Comparison of ENCODE assay signal across 8 cellular contexts in genomic region chr6:119129148-119129967, GRCh38. TPM values are rescaled to one million over a fixed set of nuclear protein-coding genes. Genes with fewer than 3 reads are reported as not detected.
DNase-seq lines count a peak whose midpoint lies in the region; FAIRE-seq lines count a peak whose summit lies in the region.

No MANE protein-coding gene starts in this region.

- WGBS in mesenchymal stem cell: 4% methylated on average over 4 of the region's 4 CpGs

- H2AK5ac ChIP-seq in mesenchymal stem cell (ENCODE audit: low read length, severe bottlenecking): no peak overlapping the region

- no peaks in the 10 kb centered on the region for H3K79me1 ChIP-seq in mesenchymal stem cell (replicated peaks; ENCODE audit: low read length, poor library complexity, severe bottlenecking)

- no peak overlapping the region for H4K8ac ChIP-seq in mesenchymal stem cell (ENCODE audit: low read length)

- H3K27me3 ChIP-seq in Karpas-422 (ENCODE audit: low read length): no peaks in the 10 kb centered on the region
- no peaks in the 10 kb centered on the region for H3K27me3 ChIP-seq in mesenchymal stem cell (ENCODE audit: control insufficient read depth in 1 of 2, insufficient read depth in 1 of 2, low read length in 2 of 2)

- H3K14ac ChIP-seq in mesenchymal stem cell (ENCODE audit: low read length in 2 of 2): peak overlapping the region in 1 of 2 experiments; percentile 60

- H3K4me1 ChIP-seq in Karpas-422 (ENCODE audit: low read length) (no peaks in the 10 kb centered on the region), mesenchymal stem cell (ENCODE audit: control insufficient read depth, insufficient read depth, low read depth, low read length) (peaks cover 2% of the 10 kb centered on the region)

- H3K9ac ChIP-seq in Karpas-422 (ENCODE audit: low read length): no peak overlapping the region
- peak overlapping the region; percentile 92 for H3K9ac ChIP-seq in mesenchymal stem cell (ENCODE audit: low read length)

- H3K79me2 ChIP-seq in Karpas-422 (ENCODE audit: low read length): no peaks in the 10 kb centered on the region

- H2BK120ac ChIP-seq in mesenchymal stem cell (ENCODE audit: low read depth, low read length): peak overlapping the region; percentile 11

- H2BK15ac ChIP-seq in mesenchymal stem cell (ENCODE audit: low read depth, poor library complexity, severe bottlenecking): no peak overlapping the region

- no peak overlapping the region for H3K4me3 ChIP-seq in Karpas-422 (ENCODE audit: low read length)
- H3K4me3 ChIP-seq in mesenchymal stem cell (ENCODE audit: insufficient read depth in 1 of 2, low read depth in 1 of 2, low read length in 2 of 2): no peak overlapping the region

- peak overlapping the region; percentile 9 for H4K91ac ChIP-seq in mesenchymal stem cell (ENCODE audit: low read length)

- no peaks in the 10 kb centered on the region for H4K20me1 ChIP-seq in Karpas-422 (ENCODE audit: insufficient read depth, low read depth, low read length)

- H3K4me2 ChIP-seq in Karpas-422 (ENCODE audit: low read depth, low read length, poor library complexity, severe bottlenecking) (no peak overlapping the region), mesenchymal stem cell (ENCODE audit: low read length, poor library complexity, severe bottlenecking) (peak overlapping the region; percentile 34)

- peak overlapping the region; percentile 16 to 80 for H3K18ac ChIP-seq in mesenchymal stem cell (ENCODE audit: low read depth in 1 of 2, low read length in 2 of 2)

- peak overlapping the region; percentile 68 for H2BK5ac ChIP-seq in mesenchymal stem cell (ENCODE audit: low read depth, low read length, poor library complexity, severe bottlenecking)

- H3K4ac ChIP-seq in mesenchymal stem cell (ENCODE audit: low read depth in 1 of 2, low read length in 2 of 2): peak overlapping the region in 1 of 2 experiments; percentile 47

- H3K9me2 ChIP-seq in Karpas-422 (replicated peaks; ENCODE audit: insufficient read depth, low read length): no peaks in the 10 kb centered on the region

- H2AFZ ChIP-seq in Karpas-422 (ENCODE audit: low read length) (no peak overlapping the region), mesenchymal stem cell (ENCODE audit: low read depth, low read length) (no peak overlapping the region)

- FAIRE-seq in RCC 7860 (lab: Jason Lieb, UNC): peak; percentile 22

- H2BK12ac ChIP-seq in mesenchymal stem cell (ENCODE audit: low read length in 2 of 2): peak overlapping the region; percentile 9 to 98

- peak overlapping the region in 1 of 2 experiments; percentile 52 for H3K23ac ChIP-seq in mesenchymal stem cell (ENCODE audit: low read length in 2 of 2)

- H3K27ac ChIP-seq in Karpas-422 (ENCODE audit: low read length) (no peak overlapping the region), mesenchymal stem cell (ENCODE audit: low read length, poor library complexity, severe bottlenecking) (peak overlapping the region; percentile 83)

- H3K9me3 ChIP-seq in Karpas-422 (ENCODE audit: low read length) (no peaks in the 10 kb centered on the region), mesenchymal stem cell (ENCODE audit: control insufficient read depth, low read length) (no peaks in the 10 kb centered on the region)

- H3K36me3 ChIP-seq in Karpas-422 (ENCODE audit: insufficient read depth, low read length) (no peaks in the 10 kb centered on the region), mesenchymal stem cell (ENCODE audit: control insufficient read depth in 1 of 2, insufficient read depth in 2 of 2, low read depth in 1 of 2, low read length in 2 of 2) (no peaks in the 10 kb centered on the region)

- peak; percentile 11 for DNase-seq in activated gamma-delta T cell treated with Interleukin-2 at 50 U/mL for 16 hours
- no peak for DNase-seq in activated gamma-delta T cell (lab: John Stamatoyannopoulos, UW)
- peak; percentile 13 for DNase-seq in H4 (ENCODE audit: low spot score)
- peak; percentile 89 for DNase-seq in Karpas-422
- peak; percentile 34 for DNase-seq in RCC 7860 (ENCODE audit: low spot score)
- DNase-seq in dermis microvascular lymphatic vessel endothelial cell (ENCODE audit: low read depth in 2 of 2): peak; percentile 68 to 80
- DNase-seq in mesenchymal stem cell: peak; percentile 85
- no peak for DNase-seq in stimulated activated CD4-positive, alpha-beta T cell treated with anti-CD3 and anti-CD28 coated beads, Interleukin-4, amount 100 ng/mL, for 1 hour

RNA-seq across cellular contexts. Expression of gene FAM184A, which starts 50.9 kb away (rescaled TPM):
- 1.4 and 2.1 TPM in 2 replicates for total RNA-seq in H4 (2014; rRNA removed; shearing (Covaris generic))
- total RNA-seq in Karpas-422 (2014; rRNA removed; shearing (Covaris generic); ENCODE audit: low replicate concordance): 0.72 and 8.4 TPM in 2 replicates
- 0.13 and 0.25 TPM in 2 replicates for total RNA-seq in dermis microvascular lymphatic vessel endothelial cell
- 0.22 TPM for polyA plus RNA-seq in mesenchymal stem cell (2013, experiment 1 of 2)
- 0.19 TPM for polyA plus RNA-seq in mesenchymal stem cell (2013, experiment 2 of 2)

Comparison
In these comparisons a context has a peak if more than half of its experiments do, and no peak if none do; other contexts are left out.
1. DNase-seq: peak in activated gamma-delta T cell treated with Interleukin-2 at 50 U/mL for 16 hours (single experiment), H4 (single experiment), Karpas-422 (single experiment), RCC 7860 (single experiment), dermis microvascular lymphatic vessel endothelial cell (2 of 2) and mesenchymal stem cell (single experiment); none in activated gamma-delta T cell (single experiment) and stimulated activated CD4-positive, alpha-beta T cell treated with anti-CD3 and anti-CD28 coated beads, Interleukin-4, amount 100 ng/mL, for 1 hour (single experiment).